Comparison of ENCODE assay signal across 25 cellular contexts in the genomic region with DNA sequence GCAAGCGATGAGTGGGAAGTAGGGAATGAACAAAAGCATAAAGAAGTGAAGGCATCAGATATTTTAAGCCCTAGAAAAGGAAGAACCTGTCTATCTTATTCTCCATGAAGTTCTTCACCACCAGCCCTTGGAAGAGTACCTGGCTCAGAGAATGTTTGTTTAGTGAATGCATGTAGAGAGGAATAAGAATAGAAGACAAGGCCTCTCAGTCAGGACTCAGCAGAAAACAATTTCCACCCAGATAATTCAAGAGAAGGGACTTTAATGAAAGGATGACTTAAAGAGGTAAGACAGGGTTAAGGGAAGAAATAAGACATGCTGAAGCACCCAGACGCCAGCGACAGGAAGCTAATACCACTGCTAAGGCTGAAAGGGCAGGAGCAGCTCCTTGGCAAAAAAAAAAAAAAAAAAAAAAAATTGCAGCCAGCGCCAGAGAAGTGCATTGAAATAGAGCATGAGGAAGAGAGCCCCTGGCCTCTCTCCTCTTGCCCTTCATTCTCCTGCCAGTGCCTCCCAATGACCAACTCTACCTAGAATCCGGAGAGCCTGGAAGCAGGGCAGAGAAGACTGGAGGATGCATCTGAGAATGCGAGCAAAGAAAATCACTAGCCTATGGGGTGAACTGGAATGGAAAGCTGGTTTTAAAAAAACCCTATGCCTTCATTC.
"Had no signal": no experiment of that assay in that cellular context is flagged by ENCODE, and none has a peak within 500 bp of the region (broad histone marks: within the 10 kb centered on the region; RNA-seq: fewer than 3 reads in every experiment).

No MANE protein-coding gene starts in this region.

- H3K4me1 ChIP-seq: parathyroid adenoma, psoas muscle, suprapubic skin, tibial artery had no signal

- DNase-seq: activated CD4-positive, alpha-beta memory T cell treated with anti-CD3 and anti-CD28 coated beads, Interleukin-2, amount 10 ng/mL, durations not matched to agents 7 days and 5 days; activated CD4-positive, alpha-beta T cell treated with anti-CD3 and anti-CD28 coated beads for 48 hours; activated naive CD8-positive, alpha-beta T cell treated with anti-CD3 and anti-CD28 coated beads, Interleukin-2, amount 50 U/mL, for 24 hours; activated T-cell treated with anti-CD3 and anti-CD28 coated beads, Interleukin-2, amount 50 U/mL, for 48 hours; amygdala; central memory CD4-positive, alpha-beta T cell; endodermal cell; foreskin fibroblast; head of caudate nucleus; hypothalamus; kidney glomerular epithelial cell; left ventricle myocardium superior; naive thymus-derived CD4-positive, alpha-beta T cell; nucleus accumbens; psoas muscle; stimulated activated CD4-positive, alpha-beta T cell treated with anti-CD3 and anti-CD28 coated beads, Interleukin-1b, Interleukin-23, amount 100 ng/mL, for 48 hours; stimulated activated CD4-positive, alpha-beta T cell treated with anti-CD3 and anti-CD28 coated beads, Interleukin-4, amount 100 ng/mL, for 4 hours; stimulated activated CD8-positive, alpha-beta memory T cell treated with anti-CD3 and anti-CD28 coated beads, Interleukin-4, amount 100 ng/mL, for 48 hours; T-helper 1 cell; tibial artery had no signal

- H3K4me2 ChIP-seq: smooth muscle cell had no signal

- H3K4me3 ChIP-seq: psoas muscle, smooth muscle cell, suprapubic skin, tibial artery had no signal

- H3K27me3 ChIP-seq: suprapubic skin, tibial artery had no signal

- H3K9me3 ChIP-seq: psoas muscle, suprapubic skin, tibial artery had no signal

- H3K27ac ChIP-seq: parathyroid adenoma, psoas muscle, suprapubic skin, tibial artery had no signal

- H3K36me3 ChIP-seq: suprapubic skin, tibial artery had no signal

- ATAC-seq: activated CD4-positive, CD25-positive, alpha-beta regulatory T cell treated with anti-CD3 and anti-CD28 coated beads, Interleukin-2, amount 50 U/mL, for 24 hours; activated naive CD8-positive, alpha-beta T cell treated with anti-CD3 and anti-CD28 coated beads, Interleukin-2, amount 50 U/mL, for 24 hours; esophagus mucosa; left ventricle myocardium superior; naive thymus-derived CD4-positive, alpha-beta T cell; psoas muscle had no signal

- H3K9ac ChIP-seq: parathyroid adenoma had no signal
